Comparison of ENCODE assay signal across 22 cellular contexts in the genomic region with DNA sequence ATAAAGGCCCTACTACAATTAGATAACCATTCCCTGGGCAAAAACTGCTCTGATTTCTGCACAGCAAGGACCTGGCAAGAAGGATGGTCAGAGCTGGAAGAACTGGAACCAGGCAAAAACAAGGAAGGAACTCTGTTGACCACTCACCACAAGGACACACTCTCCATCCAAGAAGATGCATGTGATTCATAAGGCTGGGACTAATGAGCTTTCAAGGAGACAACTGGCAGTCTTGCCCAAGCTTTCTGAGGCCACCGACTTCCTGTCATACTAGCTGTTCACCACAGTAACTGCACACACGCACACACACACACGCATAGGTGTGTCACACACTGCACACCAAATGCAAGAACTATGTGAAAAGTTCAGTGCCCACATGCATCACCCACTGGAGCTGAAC.
"Had no signal": no experiment of that assay in that cellular context is flagged by ENCODE, and none has a peak within 500 bp of the region (broad histone marks: within the 10 kb centered on the region; RNA-seq: fewer than 3 reads in every experiment).

No MANE protein-coding gene starts in this region.

- H2AFZ ChIP-seq: hepatocyte had no signal

- ATAC-seq: activated T-cell treated with anti-CD3 and anti-CD28 coated beads, Interleukin-2, amount 50 U/mL, for 4 hours; esophagus mucosa; left lung had no signal

- H3K79me2 ChIP-seq: hepatocyte had no signal

- H3K9me3 ChIP-seq: breast epithelium, tibial artery, vagina had no signal

- H3K27ac ChIP-seq: breast epithelium, hepatocyte, left lung, tibial artery, vagina had no signal

- DNase-seq: activated CD4-positive, alpha-beta T cell treated with anti-CD3 and anti-CD28 coated beads, Interleukin-2, amount 50 U/mL, for 1 hour; activated CD4-positive, CD25-positive, alpha-beta regulatory T cell treated with anti-CD3 and anti-CD28 coated beads, Interleukin-2, amount 50 U/mL, for 72 hours; activated CD8-positive, alpha-beta memory T cell treated with anti-CD3 and anti-CD28 coated beads, Interleukin-2, amount 50 U/mL, for 4 hours; activated naive CD4-positive, alpha-beta T cell treated with anti-CD3 and anti-CD28 coated beads, Interleukin-2, amount 50 U/mL, for 16 hours; activated T-cell treated with anti-CD3 and anti-CD28 coated beads, Interleukin-2, amount 50 U/mL, for 4 hours; aorta; cerebellar nuclear complex; cortex of kidney; effector CD4-positive, alpha-beta T cell; left lung; midbrain; nucleus accumbens; posterior cingulate gyrus; retina; stimulated activated naive CD4-positive, alpha-beta T cell; substantia nigra; T1000; tibial artery had no signal

- H3K36me3 ChIP-seq: breast epithelium, left lung, tibial artery, vagina had no signal

- H3K4me2 ChIP-seq: hepatocyte had no signal

- H3K4me3 ChIP-seq: breast epithelium, hepatocyte, left lung, tibial artery, vagina had no signal

- H3K27me3 ChIP-seq: breast epithelium, hepatocyte, left lung, tibial artery, vagina had no signal

- H3K4me1 ChIP-seq: breast epithelium, left lung, tibial artery, vagina had no signal
